15 cellular contexts compared by ENCODE assay signal in genomic region chr3:55089211-55089610, GRCh38.
A peak's percentile ranks its signal among the peaks of the same experiment; 100 is the strongest.
DNase-seq lines count a peak whose midpoint lies in the region; TF ChIP-seq lines count a peak whose summit lies in the region.
"Had no signal": no experiment of that assay in that cellular context is flagged by ENCODE, and none has a peak within 500 bp of the region (broad histone marks: within the 10 kb centered on the region; RNA-seq: fewer than 3 reads in every experiment).

No MANE protein-coding gene starts in this region.

- TF ChIP-seq EP300 in SK-N-SH (IDR thresholded peaks at IDR 0.05; ENCODE audit: borderline replicate concordance in 1 of 2, low read depth in 1 of 2, low read length in 1 of 2), result no peak

- 48% methylated on average over 5 of the region's 5 CpGs for WGBS in SK-N-SH (ENCODE audit: low lambda C conversion rate)

- H3K4me1 ChIP-seq in SK-N-SH (ENCODE audit: control insufficient read depth in 1 of 2, insufficient read depth in 2 of 2, low read depth in 1 of 2, low read length in 1 of 2), result no peaks in the 10 kb centered on the region; a peak in 1 of 4 replicates

- POLR2A ChIA-PET in SK-N-SH (lab: Yijun Ruan, JAX), result no interaction called here

- H3F3A ChIP-seq in SK-N-SH (replicated peaks; ENCODE audit: insufficient read depth), result no peaks in the 10 kb centered on the region

- TF ChIP-seq RAD21 in SK-N-SH (IDR thresholded peaks at IDR 0.05; ENCODE audit: low read length), result no peak

- no peaks in the 10 kb centered on the region for H3K27me3 ChIP-seq in SK-N-SH (ENCODE audit: insufficient read depth)

- DNase-seq in EH (ENCODE audit: low read depth) (peak; percentile 51), SK-N-SH (no peak), choroid plexus epithelial cell (ENCODE audit: low read depth) (peak; percentile 32), kidney tubule cell (ENCODE audit: low spot score) (peak; percentile 5), NOMO-1 (lab: John Stamatoyannopoulos, UW; ENCODE audit: unreplicated experiment in 2 of 2) (no peak), UCSD-AML1 (lab: John Stamatoyannopoulos, UW; ENCODE audit: unreplicated experiment) (no peak), DMS153 treated with DMSO at 0.1 percent for 48 hours (lab: John Stamatoyannopoulos, UW; ENCODE audit: unreplicated experiment) (no peak), cerebellar cortex (ENCODE audit: low spot score) (no peak)
- DNase-seq: COR-L47, NCI-H1105, NCI-H187 treated with DMSO at 0.1 percent for 48 hours, NCI-H446 treated with DMSO at 0.1 percent for 48 hours, NCI-H748 treated with DMSO at 0.1 percent for 48 hours had no signal

- no peak overlapping the region for H3K4me2 ChIP-seq in SK-N-SH

- H3K9me3 ChIP-seq in SK-N-SH, result no peaks in the 10 kb centered on the region

- H3K9me2 ChIP-seq in SK-N-SH, result no peaks in the 10 kb centered on the region

- no peak overlapping the region for H3K9ac ChIP-seq in SK-N-SH

- no peaks in the 10 kb centered on the region for H3K79me2 ChIP-seq in SK-N-SH (ENCODE audit: insufficient read depth)

- H2AFZ ChIP-seq in SK-N-SH (ENCODE audit: low read depth), result no peak overlapping the region

- CTCF ChIA-PET in SK-N-SH (lab: Yijun Ruan, JAX), result no interaction called here

- H3K4me3 ChIP-seq in SK-N-SH (ENCODE audit: low read depth in 2 of 2, low read length in 1 of 2) (no peak overlapping the region), choroid plexus epithelial cell (ENCODE audit: low read depth, low read length) (no peak overlapping the region)
- H3K4me3 ChIP-seq: K562 had no signal

- no peaks in the 10 kb centered on the region for H3K36me3 ChIP-seq in SK-N-SH (replicated peaks in 1 of 2; ENCODE audit: control insufficient read depth in 1 of 2, insufficient read depth in 2 of 2, low read length in 1 of 2)

- no peak overlapping the region for H3K27ac ChIP-seq in SK-N-SH (ENCODE audit: low read depth in 2 of 2, low read length in 1 of 2)
- H3K27ac ChIP-seq: C4-2B had no signal

- TF ChIP-seq CTCF in SK-N-SH (IDR thresholded peaks at IDR 0.05), result no peak
- no peak for TF ChIP-seq CTCF in choroid plexus epithelial cell (conservative IDR thresholded peaks at IDR 0.05; ENCODE audit: low read depth, low read length)

- H4K20me1 ChIP-seq in SK-N-SH (ENCODE audit: insufficient read depth), result no peaks in the 10 kb centered on the region

TF ChIP-seq in SK-N-SH, 30 proteins besides CTCF, POLR2A, EP300 and RAD21:
- no peak for TF ChIP-seq SIN3A (IDR thresholded peaks at IDR 0.05; ENCODE audit: borderline replicate concordance, low read depth, low read length)
- peak; percentile 21; the same call in 1 of the 2 replicates for TF ChIP-seq TCF12 (IDR thresholded peaks at IDR 0.05)
- no peak for TF ChIP-seq RXRA (IDR thresholded peaks at IDR 0.05; ENCODE audit: borderline replicate concordance, low read depth)
- no peak for TF ChIP-seq RCOR1 (IDR thresholded peaks at IDR 0.05; ENCODE audit: low read length)
- no peak for TF ChIP-seq POLR2AphosphoS5 (IDR thresholded peaks at IDR 0.05; ENCODE audit: low read depth, low read length)
- no peak for TF ChIP-seq REST (IDR thresholded peaks at IDR 0.05; ENCODE audit: low read depth, low read length)
- TF ChIP-seq NRF1 (IDR thresholded peaks at IDR 0.05; ENCODE audit: low read depth, low read length), result no peak
- no peak for TF ChIP-seq JUND (IDR thresholded peaks at IDR 0.05)
- no peak for TF ChIP-seq USF1 (IDR thresholded peaks at IDR 0.05; ENCODE audit: borderline replicate concordance, low read depth)
- TF ChIP-seq NFIC (IDR thresholded peaks at IDR 0.05; ENCODE audit: borderline replicate concordance), result peak; percentile 48; the same call in 1 of the 2 replicates
- peak; percentile 44 for TF ChIP-seq PBX3 (IDR thresholded peaks at IDR 0.05)

Comparison
In these comparisons a context has a peak if more than half of its experiments do, and no peak if none do; other contexts are left out.
1. DNase-seq: peak in EH (single experiment), choroid plexus epithelial cell (single experiment) and kidney tubule cell (single experiment); none in SK-N-SH (single experiment), NOMO-1 (0 of 2), UCSD-AML1 (single experiment), DMS153 treated with DMSO at 0.1 percent for 48 hours (single experiment) and cerebellar cortex (single experiment).